ENCODE assay signal across 1 cellular context in genomic region chr16:8567355-8568230, GRCh38.
TF ChIP-seq lines count a peak whose summit lies in the region.

No MANE protein-coding gene starts in this region.

TF ChIP-seq in K562, 482 proteins besides CTCF, POLR2A, EP300 and RAD21 (continued from another document and continues in another):
- TF ChIP-seq TRIM25 (IDR thresholded peaks at IDR 0.05; ENCODE audit: borderline replicate concordance): no peak
- TF ChIP-seq ZNF780A (CRISPR knock-in tag; IDR thresholded peaks at IDR 0.05): no peak
- TF ChIP-seq HDAC3 (IDR thresholded peaks at IDR 0.05; ENCODE audit: borderline replicate concordance, partially characterized antibody): no peak
- TF ChIP-seq ZNF354B (CRISPR knock-in tag; IDR thresholded peaks at IDR 0.05): no peak
- TF ChIP-seq HNRNPK (IDR thresholded peaks at IDR 0.05; ENCODE audit: low read depth, low read length, poor library complexity, severe bottlenecking): no peak
- no peak for TF ChIP-seq ZNF444 (CRISPR knock-in tag; IDR thresholded peaks at IDR 0.05)
- TF ChIP-seq ZBTB7A (IDR thresholded peaks at IDR 0.05; ENCODE audit: borderline replicate concordance, control insufficient read depth, low read depth, low read length): no peak
- no peak for TF ChIP-seq CEBPG (CRISPR knock-in tag; IDR thresholded peaks at IDR 0.05)
- no peak for TF ChIP-seq CEBPG (tag; conservative IDR thresholded peaks at IDR 0.05 in 1 of 2, IDR thresholded peaks at IDR 0.05 in 1 of 2)
- no peak for TF ChIP-seq SIX5 (IDR thresholded peaks at IDR 0.05; ENCODE audit: borderline replicate concordance in 1 of 2, insufficient read depth in 1 of 2, low read depth in 1 of 2, low read length in 2 of 2)
- TF ChIP-seq ASH1L (IDR thresholded peaks at IDR 0.05; ENCODE audit: borderline replicate concordance, low read depth, partially characterized antibody): no peak
- no peak for TF ChIP-seq NONO (IDR thresholded peaks at IDR 0.05; ENCODE audit: low read depth in 2 of 2, low read length in 1 of 2)
- no peak for TF ChIP-seq ZNF740 (CRISPR knock-in tag; IDR thresholded peaks at IDR 0.05)
- TF ChIP-seq ZNF740 (tag; IDR thresholded peaks at IDR 0.05): no peak
- TF ChIP-seq ZEB2 (IDR thresholded peaks at IDR 0.05): no peak
- no peak for TF ChIP-seq ZNF121 (CRISPR knock-in tag; conservative IDR thresholded peaks at IDR 0.05)
- TF ChIP-seq COPS2 (conservative IDR thresholded peaks at IDR 0.05): no peak
- no peak for TF ChIP-seq ILK (tag; IDR thresholded peaks at IDR 0.05; ENCODE audit: borderline replicate concordance, low read depth)
- TF ChIP-seq, protein P1, sequence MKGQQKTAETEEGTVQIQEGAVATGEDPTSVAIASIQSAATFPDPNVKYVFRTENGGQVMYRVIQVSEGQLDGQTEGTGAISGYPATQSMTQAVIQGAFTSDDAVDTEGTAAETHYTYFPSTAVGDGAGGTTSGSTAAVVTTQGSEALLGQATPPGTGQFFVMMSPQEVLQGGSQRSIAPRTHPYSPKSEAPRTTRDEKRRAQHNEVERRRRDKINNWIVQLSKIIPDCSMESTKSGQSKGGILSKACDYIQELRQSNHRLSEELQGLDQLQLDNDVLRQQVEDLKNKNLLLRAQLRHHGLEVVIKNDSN (CRISPR knock-in tag; IDR thresholded peaks at IDR 0.05): no peak
- TF ChIP-seq RFX1 (IDR thresholded peaks at IDR 0.05): no peak
- no peak for TF ChIP-seq POLR2B (IDR thresholded peaks at IDR 0.05; ENCODE audit: low read depth, partially characterized antibody)
- TF ChIP-seq ZNF282 (CRISPR knock-in tag; IDR thresholded peaks at IDR 0.05): no peak
- TF ChIP-seq FOXJ2 (tag; IDR thresholded peaks at IDR 0.05): no peak
- TF ChIP-seq KDM2B (CRISPR knock-in tag; IDR thresholded peaks at IDR 0.05): no peak
- TF ChIP-seq SAFB (IDR thresholded peaks at IDR 0.05; ENCODE audit: borderline replicate concordance, low read depth, low read length): no peak
- TF ChIP-seq ZNF263 (CRISPR knock-in tag; IDR thresholded peaks at IDR 0.05; ENCODE audit: borderline replicate concordance): no peak; the same call in 1 of the 2 replicates
- TF ChIP-seq ESRRB (CRISPR knock-in tag; IDR thresholded peaks at IDR 0.05; ENCODE audit: borderline replicate concordance): no peak
- TF ChIP-seq, protein P2, sequence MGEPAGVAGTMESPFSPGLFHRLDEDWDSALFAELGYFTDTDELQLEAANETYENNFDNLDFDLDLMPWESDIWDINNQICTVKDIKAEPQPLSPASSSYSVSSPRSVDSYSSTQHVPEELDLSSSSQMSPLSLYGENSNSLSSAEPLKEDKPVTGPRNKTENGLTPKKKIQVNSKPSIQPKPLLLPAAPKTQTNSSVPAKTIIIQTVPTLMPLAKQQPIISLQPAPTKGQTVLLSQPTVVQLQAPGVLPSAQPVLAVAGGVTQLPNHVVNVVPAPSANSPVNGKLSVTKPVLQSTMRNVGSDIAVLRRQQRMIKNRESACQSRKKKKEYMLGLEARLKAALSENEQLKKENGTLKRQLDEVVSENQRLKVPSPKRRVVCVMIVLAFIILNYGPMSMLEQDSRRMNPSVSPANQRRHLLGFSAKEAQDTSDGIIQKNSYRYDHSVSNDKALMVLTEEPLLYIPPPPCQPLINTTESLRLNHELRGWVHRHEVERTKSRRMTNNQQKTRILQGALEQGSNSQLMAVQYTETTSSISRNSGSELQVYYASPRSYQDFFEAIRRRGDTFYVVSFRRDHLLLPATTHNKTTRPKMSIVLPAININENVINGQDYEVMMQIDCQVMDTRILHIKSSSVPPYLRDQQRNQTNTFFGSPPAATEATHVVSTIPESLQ (CRISPR knock-in tag; IDR thresholded peaks at IDR 0.05): no peak
- TF ChIP-seq SLC30A9 (CRISPR knock-in tag; IDR thresholded peaks at IDR 0.05): no peak
- no peak for TF ChIP-seq PRMT5 (CRISPR knock-in tag; IDR thresholded peaks at IDR 0.05)
- no peak for TF ChIP-seq CCNT2 (IDR thresholded peaks at IDR 0.05; ENCODE audit: borderline replicate concordance, extremely low read depth, insufficient read length, low read depth, low read length)
- no peak for TF ChIP-seq U2AF2 (optimal IDR thresholded peaks at IDR 0.05; ENCODE audit: low read depth, low read length)
- no peak for TF ChIP-seq PHB (CRISPR knock-in tag; IDR thresholded peaks at IDR 0.05)
- TF ChIP-seq ZNF184 (CRISPR knock-in tag; IDR thresholded peaks at IDR 0.05): no peak
- no peak for TF ChIP-seq ATF1 (CRISPR knock-in tag; IDR thresholded peaks at IDR 0.05)
- no peak for TF ChIP-seq ATF1 (tag; IDR thresholded peaks at IDR 0.05)
- TF ChIP-seq TFE3 (CRISPR knock-in tag; IDR thresholded peaks at IDR 0.05): no peak
- no peak for TF ChIP-seq CHD1 (IDR thresholded peaks at IDR 0.05; ENCODE audit: low read length)
- TF ChIP-seq CXXC5 (CRISPR knock-in tag; IDR thresholded peaks at IDR 0.05): peak; percentile 57
- no peak for TF ChIP-seq KLF1 (tag; IDR thresholded peaks at IDR 0.05)
- TF ChIP-seq RCOR1 (IDR thresholded peaks at IDR 0.05; ENCODE audit: borderline replicate concordance in 1 of 2, low read depth in 2 of 2, low read length in 2 of 2): peak in 1 of 2 experiments; percentile 62; a peak in 1 of 4 replicates
- TF ChIP-seq MBD1 (CRISPR knock-in tag; IDR thresholded peaks at IDR 0.05): no peak
- TF ChIP-seq WHSC1 (IDR thresholded peaks at IDR 0.05; ENCODE audit: low read length): no peak
- TF ChIP-seq TCF7L2 (IDR thresholded peaks at IDR 0.05; ENCODE audit: low read depth, low read length): no peak
- peak in 1 of 3 experiments; percentile 18 for TF ChIP-seq YY1 (IDR thresholded peaks at IDR 0.05; ENCODE audit: borderline replicate concordance in 1 of 3, control insufficient read depth in 1 of 3, extremely low read depth in 1 of 3, insufficient read depth in 3 of 3, insufficient read length in 1 of 3, insufficient replicate concordance in 2 of 3, low read depth in 1 of 3, low read length in 2 of 3)
- TF ChIP-seq MAFK (IDR thresholded peaks at IDR 0.05; ENCODE audit: low read length): 0 out of 2 replicates have a peak, but pooled peaks have one; percentile 24
- no peak for TF ChIP-seq NR3C1 (CRISPR knock-in tag; IDR thresholded peaks at IDR 0.05)
- no peak for TF ChIP-seq RBM14 (IDR thresholded peaks at IDR 0.05; ENCODE audit: borderline replicate concordance, insufficient read depth, low read depth, low read length)
- TF ChIP-seq MYC (IDR thresholded peaks at IDR 0.05; ENCODE audit: low read depth, low read length): peak; percentile 74
- no peak for TF ChIP-seq MYC (CRISPR knock-in tag; IDR thresholded peaks at IDR 0.05; ENCODE audit: borderline replicate concordance, low read depth)
- TF ChIP-seq ILF3 (IDR thresholded peaks at IDR 0.05; ENCODE audit: borderline replicate concordance): no peak
- TF ChIP-seq FIP1L1 (IDR thresholded peaks at IDR 0.05; ENCODE audit: low read depth, low read length, poor library complexity, severe bottlenecking): no peak
- peak; percentile 54; the same call in 1 of the 2 replicates for TF ChIP-seq CREM (IDR thresholded peaks at IDR 0.05; ENCODE audit: low read depth)
- TF ChIP-seq ZNF511 (CRISPR knock-in tag; IDR thresholded peaks at IDR 0.05): no peak; the same call in 1 of the 2 replicates
- no peak for TF ChIP-seq ELF4 (CRISPR knock-in tag; IDR thresholded peaks at IDR 0.05)
- no peak for TF ChIP-seq RUNX1 (IDR thresholded peaks at IDR 0.05; ENCODE audit: low read depth)
- TF ChIP-seq PREB (CRISPR knock-in tag; IDR thresholded peaks at IDR 0.05): 0 out of 2 replicates have a peak, but pooled peaks have one; percentile 76
- no peak for TF ChIP-seq ZNF76 (CRISPR knock-in tag; IDR thresholded peaks at IDR 0.05; ENCODE audit: borderline replicate concordance)
- no peak for TF ChIP-seq HSF4 (CRISPR knock-in tag; IDR thresholded peaks at IDR 0.05; ENCODE audit: borderline replicate concordance)
- no peak for TF ChIP-seq BCOR (IDR thresholded peaks at IDR 0.05)
- TF ChIP-seq LEF1 (IDR thresholded peaks at IDR 0.05): no peak
- TF ChIP-seq GATAD2A (IDR thresholded peaks at IDR 0.05): no peak
- no peak for TF ChIP-seq SNIP1 (IDR thresholded peaks at IDR 0.05; ENCODE audit: low read depth)
- TF ChIP-seq DEAF1 (CRISPR knock-in tag; IDR thresholded peaks at IDR 0.05): peak; percentile 85
- TF ChIP-seq SIN3B (IDR thresholded peaks at IDR 0.05; ENCODE audit: low read depth): no peak
- TF ChIP-seq NFE2 (IDR thresholded peaks at IDR 0.05; ENCODE audit: low read depth): peak; percentile 26; the same call in 1 of the 2 replicates
- TF ChIP-seq MEF2A (IDR thresholded peaks at IDR 0.05; ENCODE audit: control insufficient read depth, low read depth, low read length): no peak
- TF ChIP-seq ZNF436 (CRISPR knock-in tag; IDR thresholded peaks at IDR 0.05): no peak
- no peak for TF ChIP-seq PHF8 (IDR thresholded peaks at IDR 0.05; ENCODE audit: borderline replicate concordance, low read length)
- TF ChIP-seq E2F3 (CRISPR knock-in tag; IDR thresholded peaks at IDR 0.05): no peak
- no peak for TF ChIP-seq EP400 (IDR thresholded peaks at IDR 0.05)
- no peak for TF ChIP-seq SAFB2 (IDR thresholded peaks at IDR 0.05; ENCODE audit: borderline replicate concordance, low read depth, low read length, severe bottlenecking)
